In the genomic region with DNA sequence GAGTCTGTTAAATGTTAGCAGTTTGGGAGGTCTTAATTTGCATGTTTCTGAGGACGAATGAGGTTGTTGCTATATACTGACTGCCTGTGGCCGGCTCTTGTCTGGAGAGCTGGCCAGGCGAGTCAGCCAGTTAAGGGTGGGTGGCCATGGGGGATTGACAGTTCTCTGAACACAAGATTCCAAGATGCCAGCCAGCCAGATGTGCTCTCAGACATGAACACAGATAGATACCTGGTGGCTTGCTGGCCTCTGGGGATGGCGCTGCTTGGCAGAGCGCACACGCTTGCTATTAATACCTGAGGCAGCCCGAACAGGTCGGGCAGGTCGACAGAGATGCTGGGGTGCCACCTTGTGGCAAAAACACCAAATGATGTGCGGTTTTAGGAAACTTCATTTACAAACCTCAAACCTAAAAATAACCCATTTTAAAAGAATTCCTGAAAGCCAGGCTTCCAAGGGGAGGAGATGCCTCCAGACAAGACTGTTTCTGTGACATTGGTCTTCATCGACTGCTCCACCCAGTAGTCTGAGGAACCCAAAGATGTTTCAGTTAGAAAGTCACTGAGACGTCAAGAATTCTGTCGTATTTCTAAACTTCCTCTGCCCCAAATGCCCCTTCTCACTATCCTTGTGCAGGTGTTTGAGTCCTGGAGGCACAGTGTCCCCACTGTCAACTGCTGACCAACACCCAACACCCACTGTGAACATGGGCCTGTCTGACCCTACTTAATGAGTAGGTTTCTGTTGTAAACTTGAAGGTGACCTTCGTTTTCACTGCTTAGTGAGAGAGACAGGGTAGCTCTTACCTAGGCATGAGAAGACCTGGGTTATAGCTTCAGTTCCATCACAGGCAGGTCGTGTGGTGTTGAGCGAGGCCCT, we compare ENCODE assay signal across 1 cellular context.
TF ChIP-seq lines count a peak whose summit lies in the region.

No MANE protein-coding gene starts in this region.

TF ChIP-seq in HEK293, 187 proteins besides CTCF, POLR2A, EP300 and RAD21 (continued from another document):
- TF ChIP-seq ZNF555 (tag by site-specific recombination; conservative IDR thresholded peaks at IDR 0.05) (no peak), KLF1 (tag by site-specific recombination; IDR thresholded peaks at IDR 0.05) (no peak), OSR2 (tag by site-specific recombination; IDR thresholded peaks at IDR 0.05) (no peak)
- TF ChIP-seq, protein P1, sequence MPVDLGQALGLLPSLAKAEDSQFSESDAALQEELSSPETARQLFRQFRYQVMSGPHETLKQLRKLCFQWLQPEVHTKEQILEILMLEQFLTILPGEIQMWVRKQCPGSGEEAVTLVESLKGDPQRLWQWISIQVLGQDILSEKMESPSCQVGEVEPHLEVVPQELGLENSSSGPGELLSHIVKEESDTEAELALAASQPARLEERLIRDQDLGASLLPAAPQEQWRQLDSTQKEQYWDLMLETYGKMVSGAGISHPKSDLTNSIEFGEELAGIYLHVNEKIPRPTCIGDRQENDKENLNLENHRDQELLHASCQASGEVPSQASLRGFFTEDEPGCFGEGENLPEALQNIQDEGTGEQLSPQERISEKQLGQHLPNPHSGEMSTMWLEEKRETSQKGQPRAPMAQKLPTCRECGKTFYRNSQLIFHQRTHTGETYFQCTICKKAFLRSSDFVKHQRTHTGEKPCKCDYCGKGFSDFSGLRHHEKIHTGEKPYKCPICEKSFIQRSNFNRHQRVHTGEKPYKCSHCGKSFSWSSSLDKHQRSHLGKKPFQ (tag by site-specific recombination; IDR thresholded peaks at IDR 0.05): no peak
